28 cellular contexts compared by ENCODE assay signal in genomic region chr11:33034983-33035382, GRCh38. TPM values are rescaled to one million over a fixed set of nuclear protein-coding genes. Genes with fewer than 3 reads are reported as not detected.
"Had no signal": no experiment of that assay in that cellular context is flagged by ENCODE, and none has a peak within 500 bp of the region (broad histone marks: within the 10 kb centered on the region; RNA-seq: fewer than 3 reads in every experiment).

No MANE protein-coding gene starts in this region.

- DNase-seq: activated CD4-positive, alpha-beta memory T cell treated with anti-CD3 and anti-CD28 coated beads for 36 hours; activated CD4-positive, alpha-beta T cell treated with anti-CD3 and anti-CD28 coated beads for 36 hours; activated CD4-positive, alpha-beta T cell treated with anti-CD3 and anti-CD28 coated beads, Interleukin-2, amount 10 ng/mL, durations not matched to agents 24 days and 14 days; activated CD4-positive, CD25-positive, alpha-beta regulatory T cell; activated CD4-positive, CD25-positive, alpha-beta regulatory T cell treated with anti-CD3 and anti-CD28 coated beads, Interleukin-2, amount 50 U/mL, for 72 hours; activated CD8-positive, alpha-beta memory T cell treated with anti-CD3 and anti-CD28 coated beads, Interleukin-2, amount 50 U/mL, for 48 hours; activated gamma-delta T cell; activated naive CD4-positive, alpha-beta T cell; activated naive CD4-positive, alpha-beta T cell treated with anti-CD3 and anti-CD28 coated beads, Interleukin-2, amount 10 ng/mL, durations not matched to agents 7 days and 5 days; activated naive CD8-positive, alpha-beta T cell treated with anti-CD3 and anti-CD28 coated beads, Interleukin-2, amount 10 ng/mL, durations not matched to agents 7 days and 5 days; activated T-cell treated with anti-CD3 and anti-CD28 coated beads for 4 hours; activated T-cell treated with anti-CD3 and anti-CD28 coated beads, Interleukin-2, amount 50 U/mL, for 24 hours; activated T-cell treated with anti-CD3 and anti-CD28 coated beads, Interleukin-2, amount 50 U/mL, for 72 hours; central memory CD4-positive, alpha-beta T cell; cerebellar nuclear complex; colonic mucosa; effector CD8-positive, alpha-beta T cell; esophagus squamous epithelium; foreskin melanocyte; T-helper 2 cell had no signal

- H3K27ac ChIP-seq: ascending aorta, breast epithelium, cardiac muscle cell, colonic mucosa, epithelial cell of prostate, esophagus squamous epithelium, gastroesophageal sphincter had no signal

- H3K4me3 Mint-ChIP-seq: activated CD4-positive, alpha-beta memory T cell treated with anti-CD3 and anti-CD28 coated beads for 36 hours; activated CD4-positive, alpha-beta T cell treated with anti-CD3 and anti-CD28 coated beads for 36 hours; activated CD4-positive, alpha-beta T cell treated with anti-CD3 and anti-CD28 coated beads, Interleukin-2, amount 10 ng/mL, durations not matched to agents 24 days and 14 days; activated naive CD4-positive, alpha-beta T cell treated with anti-CD3 and anti-CD28 coated beads, Interleukin-2, amount 10 ng/mL, durations not matched to agents 7 days and 5 days; activated naive CD8-positive, alpha-beta T cell treated with anti-CD3 and anti-CD28 coated beads, Interleukin-2, amount 10 ng/mL, durations not matched to agents 7 days and 5 days; activated T-cell treated with anti-CD3 and anti-CD28 coated beads, Interleukin-2, amount 50 U/mL, for 24 hours; activated T-cell treated with anti-CD3 and anti-CD28 coated beads, Interleukin-2, amount 50 U/mL, for 72 hours had no signal

- H3K36me3 ChIP-seq: ascending aorta, breast epithelium, cardiac muscle cell, colonic mucosa, gastroesophageal sphincter had no signal

- H3K27me3 ChIP-seq: ascending aorta, breast epithelium, cardiac muscle cell, colonic mucosa, esophagus squamous epithelium, gastroesophageal sphincter had no signal

- H3K4me3 ChIP-seq: ascending aorta, breast epithelium, cardiac muscle cell, colonic mucosa, esophagus squamous epithelium, gastroesophageal sphincter had no signal

- H3K4me1 ChIP-seq: ascending aorta, breast epithelium, colonic mucosa had no signal

- H3K36me3 Mint-ChIP-seq: activated naive CD4-positive, alpha-beta T cell treated with anti-CD3 and anti-CD28 coated beads, Interleukin-2, amount 10 ng/mL, durations not matched to agents 7 days and 5 days; brain had no signal

- H3K9me3 Mint-ChIP-seq: activated CD4-positive, alpha-beta memory T cell treated with anti-CD3 and anti-CD28 coated beads for 36 hours; activated CD4-positive, alpha-beta T cell treated with anti-CD3 and anti-CD28 coated beads, Interleukin-2, amount 10 ng/mL, durations not matched to agents 24 days and 14 days; activated naive CD4-positive, alpha-beta T cell treated with anti-CD3 and anti-CD28 coated beads, Interleukin-2, amount 10 ng/mL, durations not matched to agents 7 days and 5 days; activated naive CD4-positive, alpha-beta T cell treated with anti-CD3 and anti-CD28 coated beads, Interleukin-2, amount 50 U/mL, for 72 hours; activated naive CD8-positive, alpha-beta T cell treated with anti-CD3 and anti-CD28 coated beads, Interleukin-2, amount 10 ng/mL, durations not matched to agents 7 days and 5 days; activated T-cell treated with anti-CD3 and anti-CD28 coated beads, Interleukin-2, amount 50 U/mL, for 24 hours; activated T-cell treated with anti-CD3 and anti-CD28 coated beads, Interleukin-2, amount 50 U/mL, for 72 hours had no signal

- H3K27ac Mint-ChIP-seq: activated CD4-positive, alpha-beta memory T cell treated with anti-CD3 and anti-CD28 coated beads for 36 hours; activated CD4-positive, alpha-beta T cell treated with anti-CD3 and anti-CD28 coated beads for 36 hours; activated CD4-positive, alpha-beta T cell treated with anti-CD3 and anti-CD28 coated beads, Interleukin-2, amount 10 ng/mL, durations not matched to agents 24 days and 14 days; activated naive CD4-positive, alpha-beta T cell treated with anti-CD3 and anti-CD28 coated beads, Interleukin-2, amount 10 ng/mL, durations not matched to agents 7 days and 5 days; activated naive CD4-positive, alpha-beta T cell treated with anti-CD3 and anti-CD28 coated beads, Interleukin-2, amount 50 U/mL, for 72 hours; activated naive CD8-positive, alpha-beta T cell treated with anti-CD3 and anti-CD28 coated beads, Interleukin-2, amount 10 ng/mL, durations not matched to agents 7 days and 5 days; activated T-cell treated with anti-CD3 and anti-CD28 coated beads, Interleukin-2, amount 50 U/mL, for 24 hours; activated T-cell treated with anti-CD3 and anti-CD28 coated beads, Interleukin-2, amount 50 U/mL, for 72 hours; brain had no signal

- ATAC-seq: activated CD4-positive, alpha-beta T cell treated with anti-CD3 and anti-CD28 coated beads for 36 hours; activated naive CD4-positive, alpha-beta T cell treated with anti-CD3 and anti-CD28 coated beads, Interleukin-2, amount 50 U/mL, for 72 hours; activated T-cell treated with anti-CD3 and anti-CD28 coated beads, Interleukin-2, amount 50 U/mL, for 72 hours; gastroesophageal sphincter had no signal

- H3K9me3 ChIP-seq: ascending aorta, breast epithelium, colonic mucosa, esophagus squamous epithelium, gastroesophageal sphincter had no signal

RNA-seq across cellular contexts. Expression of gene DEPDC7, which starts 19.3 kb away (rescaled TPM):
- total RNA-seq: ascending aorta, endothelial cell of umbilical vein had no signal
